ENCODE assay signal across 1 cellular context in genomic region chr19:17226002-17226933, GRCh38.
A peak's percentile ranks its signal among the peaks of the same experiment; 100 is the strongest.
TF ChIP-seq lines count a peak whose summit lies in the region.

Gene OCEL1 (plus strand): TSS chr19:17226226. CDS start chr19:17226248, 22 bp downstream.

TF ChIP-seq in K562, 482 proteins besides CTCF, POLR2A, EP300 and RAD21 (continued from another document and continues in another):
- TF ChIP-seq ZNF592 (IDR thresholded peaks at IDR 0.05) (peak; percentile 71; the same call in 1 of the 2 replicates), HEY1 (CRISPR knock-in tag; IDR thresholded peaks at IDR 0.05; ENCODE audit: borderline replicate concordance) (no peak), POLR2B (IDR thresholded peaks at IDR 0.05; ENCODE audit: low read depth, partially characterized antibody) (peak; percentile 78), ZBTB1 (CRISPR knock-in tag; IDR thresholded peaks at IDR 0.05; ENCODE audit: borderline replicate concordance, low read depth) (no peak; the same call in 1 of the 2 replicates), PRPF4 (IDR thresholded peaks at IDR 0.05; ENCODE audit: insufficient read depth, low read depth, low read length, poor library complexity, severe bottlenecking) (no peak), ZNF431 (CRISPR knock-in tag; IDR thresholded peaks at IDR 0.05) (no peak), ARID2 (IDR thresholded peaks at IDR 0.05) (no peak), ZNF79 (CRISPR knock-in tag; IDR thresholded peaks at IDR 0.05; ENCODE audit: low read depth) (no peak), HNRNPL (IDR thresholded peaks at IDR 0.05; ENCODE audit: low read depth, low read length) (peak; percentile 81), SRSF9 (IDR thresholded peaks at IDR 0.05; ENCODE audit: borderline replicate concordance, low read depth, low read length) (no peak), ZNF121 (CRISPR knock-in tag; conservative IDR thresholded peaks at IDR 0.05) (no peak), MEIS2 (IDR thresholded peaks at IDR 0.05; ENCODE audit: partially characterized antibody) (peak; percentile 76), TRIM24 (IDR thresholded peaks at IDR 0.05) (no peak), ADNP (tag; IDR thresholded peaks at IDR 0.05) (no peak), STAT5B (CRISPR knock-in tag; IDR thresholded peaks at IDR 0.05) (no peak), GATAD2A (IDR thresholded peaks at IDR 0.05) (peak; percentile 91), ZNF347 (CRISPR knock-in tag; IDR thresholded peaks at IDR 0.05; ENCODE audit: low read depth) (no peak), ZNF197 (CRISPR knock-in tag; IDR thresholded peaks at IDR 0.05; ENCODE audit: low read depth) (no peak), RNF2 (IDR thresholded peaks at IDR 0.05) (no peak), TRIM28 (IDR thresholded peaks at IDR 0.05) (no peak), CREB3L1 (IDR thresholded peaks at IDR 0.05; ENCODE audit: borderline replicate concordance, low read depth) (no peak; the same call in 1 of the 2 replicates), RERE (CRISPR knock-in tag; IDR thresholded peaks at IDR 0.05; ENCODE audit: borderline replicate concordance) (no peak), RFX1 (IDR thresholded peaks at IDR 0.05) (no peak), GABPA (tag; conservative IDR thresholded peaks at IDR 0.05; ENCODE audit: low read depth) (peak; percentile 69), IFI16 (CRISPR knock-in tag; IDR thresholded peaks at IDR 0.05) (no peak), ERF (CRISPR knock-in tag; IDR thresholded peaks at IDR 0.05) (no peak), MEF2D (tag; conservative IDR thresholded peaks at IDR 0.05; ENCODE audit: low read depth) (no peak), SMAD1 (IDR thresholded peaks at IDR 0.05; ENCODE audit: low read depth, low read length, partially characterized antibody) (no peak)
- TF ChIP-seq, protein P1, sequence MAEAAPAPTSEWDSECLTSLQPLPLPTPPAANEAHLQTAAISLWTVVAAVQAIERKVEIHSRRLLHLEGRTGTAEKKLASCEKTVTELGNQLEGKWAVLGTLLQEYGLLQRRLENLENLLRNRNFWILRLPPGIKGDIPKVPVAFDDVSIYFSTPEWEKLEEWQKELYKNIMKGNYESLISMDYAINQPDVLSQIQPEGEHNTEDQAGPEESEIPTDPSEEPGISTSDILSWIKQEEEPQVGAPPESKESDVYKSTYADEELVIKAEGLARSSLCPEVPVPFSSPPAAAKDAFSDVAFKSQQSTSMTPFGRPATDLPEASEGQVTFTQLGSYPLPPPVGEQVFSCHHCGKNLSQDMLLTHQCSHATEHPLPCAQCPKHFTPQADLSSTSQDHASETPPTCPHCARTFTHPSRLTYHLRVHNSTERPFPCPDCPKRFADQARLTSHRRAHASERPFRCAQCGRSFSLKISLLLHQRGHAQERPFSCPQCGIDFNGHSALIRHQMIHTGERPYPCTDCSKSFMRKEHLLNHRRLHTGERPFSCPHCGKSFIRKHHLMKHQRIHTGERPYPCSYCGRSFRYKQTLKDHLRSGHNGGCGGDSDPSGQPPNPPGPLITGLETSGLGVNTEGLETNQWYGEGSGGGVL (CRISPR knock-in tag; IDR thresholded peaks at IDR 0.05): no peak
- TF ChIP-seq, protein P2, sequence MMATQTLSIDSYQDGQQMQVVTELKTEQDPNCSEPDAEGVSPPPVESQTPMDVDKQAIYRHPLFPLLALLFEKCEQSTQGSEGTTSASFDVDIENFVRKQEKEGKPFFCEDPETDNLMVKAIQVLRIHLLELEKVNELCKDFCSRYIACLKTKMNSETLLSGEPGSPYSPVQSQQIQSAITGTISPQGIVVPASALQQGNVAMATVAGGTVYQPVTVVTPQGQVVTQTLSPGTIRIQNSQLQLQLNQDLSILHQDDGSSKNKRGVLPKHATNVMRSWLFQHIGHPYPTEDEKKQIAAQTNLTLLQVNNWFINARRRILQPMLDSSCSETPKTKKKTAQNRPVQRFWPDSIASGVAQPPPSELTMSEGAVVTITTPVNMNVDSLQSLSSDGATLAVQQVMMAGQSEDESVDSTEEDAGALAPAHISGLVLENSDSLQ (IDR thresholded peaks at IDR 0.05): peak; percentile 40
- TF ChIP-seq, protein P3, sequence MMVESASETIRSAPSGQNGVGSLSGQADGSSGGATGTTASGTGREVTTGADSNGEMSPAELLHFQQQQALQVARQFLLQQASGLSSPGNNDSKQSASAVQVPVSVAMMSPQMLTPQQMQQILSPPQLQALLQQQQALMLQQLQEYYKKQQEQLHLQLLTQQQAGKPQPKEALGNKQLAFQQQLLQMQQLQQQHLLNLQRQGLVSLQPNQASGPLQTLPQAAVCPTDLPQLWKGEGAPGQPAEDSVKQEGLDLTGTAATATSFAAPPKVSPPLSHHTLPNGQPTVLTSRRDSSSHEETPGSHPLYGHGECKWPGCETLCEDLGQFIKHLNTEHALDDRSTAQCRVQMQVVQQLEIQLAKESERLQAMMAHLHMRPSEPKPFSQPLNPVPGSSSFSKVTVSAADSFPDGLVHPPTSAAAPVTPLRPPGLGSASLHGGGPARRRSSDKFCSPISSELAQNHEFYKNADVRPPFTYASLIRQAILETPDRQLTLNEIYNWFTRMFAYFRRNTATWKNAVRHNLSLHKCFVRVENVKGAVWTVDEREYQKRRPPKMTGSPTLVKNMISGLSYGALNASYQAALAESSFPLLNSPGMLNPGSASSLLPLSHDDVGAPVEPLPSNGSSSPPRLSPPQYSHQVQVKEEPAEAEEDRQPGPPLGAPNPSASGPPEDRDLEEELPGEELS (CRISPR knock-in tag; IDR thresholded peaks at IDR 0.05; ENCODE audit: borderline replicate concordance): no peak
